8 cellular contexts compared by ENCODE assay signal in genomic region chr9:69671291-69671903, GRCh38. TPM values are rescaled to one million over a fixed set of nuclear protein-coding genes. Genes with fewer than 3 reads are reported as not detected.
A peak's percentile ranks its signal among the peaks of the same experiment; 100 is the strongest.
DNase-seq lines count a peak whose midpoint lies in the region; ATAC-seq and TF ChIP-seq lines count a peak whose summit lies in the region.

No MANE protein-coding gene starts in this region.

- H3K27me3 Mint-ChIP-seq in natural killer cell (ENCODE audit: low read depth in 2 of 2), result peaks cover 0 to 20% of the 10 kb centered on the region in 2 donors

- H3K36me3 Mint-ChIP-seq in natural killer cell, result no peaks in the 10 kb centered on the region

- H3K4me3 ChIP-seq in OCI-LY7 (ENCODE audit: low read depth, low read length, poor library complexity, severe bottlenecking) (peak overlapping the region; percentile 47), epithelial cell of esophagus (ENCODE audit: low read length) (peak overlapping the region; percentile 42)

- H3K79me2 ChIP-seq in OCI-LY7 (ENCODE audit: insufficient read depth, low read depth, low read length), result no peaks in the 10 kb centered on the region

- H3K4me1 ChIP-seq in OCI-LY7 (ENCODE audit: insufficient read depth, low read length, poor library complexity, severe bottlenecking), result no peaks in the 10 kb centered on the region

- DNase-seq in CD1c-positive myeloid dendritic cell (ENCODE audit: extremely low spot score), result peak; percentile 80
- no peak for DNase-seq in OCI-LY7 (ENCODE audit: low spot score)
- DNase-seq in epithelial cell of esophagus (ENCODE audit: low read depth), result no peak
- DNase-seq in natural killer cell, result no peak
- DNase-seq in AG08395 (ENCODE audit: low spot score), result no peak
- no peak for DNase-seq in 8988T
- no peak for DNase-seq in COLO829 (ENCODE audit: low spot score)
- no peak for DNase-seq in stimulated activated CD8-positive, alpha-beta memory T cell treated with anti-CD3 and anti-CD28 coated beads, Interleukin-4, amount 100 ng/mL, for 48 hours

- CTCF ChIA-PET in OCI-LY7 (lab: Charles Lee; ENCODE audit: unreplicated experiment), result no interaction called here

- no peaks in the 10 kb centered on the region for H3K9me3 ChIP-seq in OCI-LY7 (ENCODE audit: low read length)

- no peaks in the 10 kb centered on the region for H3K9me2 ChIP-seq in OCI-LY7 (ENCODE audit: insufficient read depth, low read length)

- no peak for TF ChIP-seq CTCF in OCI-LY7 (conservative IDR thresholded peaks at IDR 0.05; ENCODE audit: low read length)
- TF ChIP-seq CTCF in epithelial cell of esophagus (IDR thresholded peaks at IDR 0.05; ENCODE audit: insufficient read depth, low read depth, low read length, missing control alignments), result no peak
- no peak for TF ChIP-seq CTCF in natural killer cell (IDR thresholded peaks at IDR 0.05)

- no peaks in the 10 kb centered on the region for H4K20me1 ChIP-seq in OCI-LY7 (ENCODE audit: insufficient read depth, low read length)

- intact Hi-C loops in OCI-LY7 (cut with micrococcal nuclease; ENCODE audit: unreplicated experiment) (loop anchor here (5.0 kb wide), 1 partner anchor 206 kb away; no protein-coding TSS in a partner anchor), natural killer cell (cut with micrococcal nuclease) (loop anchor here (5.0 kb wide), 1 partner anchor 86 kb away; no protein-coding TSS in a partner anchor)

- H3K4me1 Mint-ChIP-seq in natural killer cell, result peaks cover 8 to 13% of the 10 kb centered on the region in 2 donors

- H3K4me2 ChIP-seq in OCI-LY7 (ENCODE audit: low read length), result peak overlapping the region; percentile 45; the same call in 1 of the 2 replicates

- H3K27ac Mint-ChIP-seq in natural killer cell, result no peak overlapping the region

- BruUV-seq in OCI-LY7 (replicated peaks; lab: Mats Ljungman, UMichigan), result no TSS peak

- H3K9me3 Mint-ChIP-seq in natural killer cell, result no peaks in the 10 kb centered on the region

- ATAC-seq in natural killer cell, result no peak

- POLR2A ChIA-PET in OCI-LY7 (lab: Charles Lee), result no interaction called here

- H3K4me3 Mint-ChIP-seq in natural killer cell, result peak overlapping the region; percentile 74

- no peak overlapping the region for H3K27ac ChIP-seq in OCI-LY7 (ENCODE audit: low read depth, low read length, poor library complexity, severe bottlenecking)

- no peak overlapping the region for H2AFZ ChIP-seq in OCI-LY7 (ENCODE audit: low read length)

- no peaks in the 10 kb centered on the region for H3K36me3 ChIP-seq in OCI-LY7 (ENCODE audit: insufficient read depth, low read length)

RNA-seq across cellular contexts. Expression of gene APBA1, which starts 0.8 kb away (rescaled TPM):
- 0.03 TPM in 1 of 2 replicates, not detected in the other for total RNA-seq in OCI-LY7 (2014; rRNA removed; shearing (Covaris generic))
- total RNA-seq in OCI-LY7 (2022) (not detected in 2 replicates), natural killer cell (under 1 TPM; 0.11 to 0.31 (median 0.13) TPM)
